Comparison of ENCODE assay signal across 9 cellular contexts in genomic region chr9:97518909-97519307, GRCh38. TPM values are rescaled to one million over a fixed set of nuclear protein-coding genes. Genes with fewer than 3 reads are reported as not detected.
DNase-seq lines count a peak whose midpoint lies in the region; ATAC-seq and TF ChIP-seq lines count a peak whose summit lies in the region.
"Had no signal": no experiment of that assay in that cellular context is flagged by ENCODE, and none has a peak within 500 bp of the region (broad histone marks: within the 10 kb centered on the region; RNA-seq: fewer than 3 reads in every experiment).

No MANE protein-coding gene starts in this region.

- CTCF ChIA-PET in A673 (lab: Charles Lee) (no interaction called here), WTC11 (lab: Charles Lee) (interaction anchor here (1.9 to 5.2 kb wide), 2 partner anchors 16 to 80 kb away, joined by 7 to 30 read pairs; no protein-coding TSS in a partner anchor)

- H3K27ac ChIP-seq in A673 (ENCODE audit: low read depth, low read length, poor library complexity, severe bottlenecking) (no peak overlapping the region), VCaP (peak overlapping the region; percentile 79)

- H3K4me3 Mint-ChIP-seq in WTC11, result no peak overlapping the region
- no peak overlapping the region for H3K4me3 Mint-ChIP-seq in activated T-helper 1 cell treated with anti-CD3 and anti-CD28 coated beads, Interleukin-12 subunit alpha, Interleukin-12 subunit beta, Interleukin-2, Interleukin-4 antibody, amounts not matched to agents 30 ng/mL and 10 ng/mL and 1 ng/mL, durations not matched to agents 14 hours and 24 hours and 36 hours

- H3K4me3 ChIP-seq in A673 (ENCODE audit: low read depth, low read length, poor library complexity, severe bottlenecking), result no peak overlapping the region

- H3K36me3 ChIP-seq in A673 (ENCODE audit: insufficient read depth, low read length, poor library complexity, severe bottlenecking), result no peaks in the 10 kb centered on the region

- peaks cover 11% of the 10 kb centered on the region for H3K4me1 ChIP-seq in A673 (ENCODE audit: insufficient read depth, low read length, poor library complexity, severe bottlenecking)

- no peaks in the 10 kb centered on the region for H3K9me3 Mint-ChIP-seq in WTC11
- no peaks in the 10 kb centered on the region for H3K9me3 Mint-ChIP-seq in activated T-helper 1 cell treated with anti-CD3 and anti-CD28 coated beads, Interleukin-12 subunit alpha, Interleukin-12 subunit beta, Interleukin-2, Interleukin-4 antibody, amounts not matched to agents 30 ng/mL and 10 ng/mL and 1 ng/mL, durations not matched to agents 14 hours and 24 hours and 36 hours

- DNase-seq in A673 (ENCODE audit: low spot score) (peak; percentile 68), HT-29 (ENCODE audit: low spot score) (peak; percentile 72), lung microvascular endothelial cell (ENCODE audit: low read depth in 2 of 2) (peak; percentile 50 to 98), NCI-H2196 treated with DMSO at 0.1 percent for 48 hours (lab: John Stamatoyannopoulos, UW; ENCODE audit: unreplicated experiment) (no peak), WTC11 (ENCODE audit: low spot score) (no peak)
- no peak for DNase-seq in activated T-helper 1 cell treated with anti-CD3 and anti-CD28 coated beads, Interleukin-12 subunit alpha, Interleukin-12 subunit beta, Interleukin-2, Interleukin-4 antibody, amounts not matched to agents 30 ng/mL and 10 ng/mL and 1 ng/mL, durations not matched to agents 14 hours and 24 hours and 36 hours (ENCODE audit: low spot score)
- DNase-seq: NCI-H526 treated with DMSO at 0.1 percent for 48 hours had no signal

- TF ChIP-seq CTCF in A673 (conservative IDR thresholded peaks at IDR 0.05; ENCODE audit: low read depth, low read length) (no peak), VCaP (conservative IDR thresholded peaks at IDR 0.05) (no peak), WTC11 (IDR thresholded peaks at IDR 0.05) (no peak)

- no peak overlapping the region for H3K27ac Mint-ChIP-seq in WTC11
- H3K27ac Mint-ChIP-seq in activated T-helper 1 cell treated with anti-CD3 and anti-CD28 coated beads, Interleukin-12 subunit alpha, Interleukin-12 subunit beta, Interleukin-2, Interleukin-4 antibody, amounts not matched to agents 30 ng/mL and 10 ng/mL and 1 ng/mL, durations not matched to agents 14 hours and 24 hours and 36 hours, result no peak overlapping the region

- peaks cover 8% of the 10 kb centered on the region for H3K4me1 Mint-ChIP-seq in WTC11
- H3K4me1 Mint-ChIP-seq in activated T-helper 1 cell treated with anti-CD3 and anti-CD28 coated beads, Interleukin-12 subunit alpha, Interleukin-12 subunit beta, Interleukin-2, Interleukin-4 antibody, amounts not matched to agents 30 ng/mL and 10 ng/mL and 1 ng/mL, durations not matched to agents 14 hours and 24 hours and 36 hours (ENCODE audit: low read depth), result peaks cover 10% of the 10 kb centered on the region

- BruUV-seq in A673 (replicated peaks; lab: Mats Ljungman, UMichigan), result no TSS peak

- H3K36me3 Mint-ChIP-seq in WTC11, result no peaks in the 10 kb centered on the region
- no peaks in the 10 kb centered on the region for H3K36me3 Mint-ChIP-seq in activated T-helper 1 cell treated with anti-CD3 and anti-CD28 coated beads, Interleukin-12 subunit alpha, Interleukin-12 subunit beta, Interleukin-2, Interleukin-4 antibody, amounts not matched to agents 30 ng/mL and 10 ng/mL and 1 ng/mL, durations not matched to agents 14 hours and 24 hours and 36 hours (ENCODE audit: low read depth)

- ATAC-seq in WTC11 (no peak), HG02884 (IDR thresholded peaks at IDR 0.05; ENCODE audit: unreplicated experiment) (no peak)

- H3K27me3 Mint-ChIP-seq in WTC11 (ENCODE audit: low read depth), result no peaks in the 10 kb centered on the region
- H3K27me3 Mint-ChIP-seq in activated T-helper 1 cell treated with anti-CD3 and anti-CD28 coated beads, Interleukin-12 subunit alpha, Interleukin-12 subunit beta, Interleukin-2, Interleukin-4 antibody, amounts not matched to agents 30 ng/mL and 10 ng/mL and 1 ng/mL, durations not matched to agents 14 hours and 24 hours and 36 hours (ENCODE audit: insufficient read depth), result peaks cover 29% of the 10 kb centered on the region

- H3K9me3 ChIP-seq in A673 (ENCODE audit: low read depth, low read length, poor library complexity, severe bottlenecking), result no peaks in the 10 kb centered on the region

- H3K27me3 ChIP-seq in A673 (replicated peaks; ENCODE audit: insufficient read depth, low read depth, low read length, poor library complexity), result no peaks in the 10 kb centered on the region

- intact Hi-C loops in A673 (cut with micrococcal nuclease; ENCODE audit: unreplicated experiment), result no loop called here
- intact Hi-C loops in activated T-helper 1 cell treated with anti-CD3 and anti-CD28 coated beads, Interleukin-12 subunit alpha, Interleukin-12 subunit beta, Interleukin-2, Interleukin-4 antibody, amounts not matched to agents 30 ng/mL and 10 ng/mL and 1 ng/mL, durations not matched to agents 14 hours and 24 hours and 36 hours (cut with micrococcal nuclease), result no loop called here

- POLR2A ChIA-PET in A673 (lab: Charles Lee; ENCODE audit: low non-redundant PET) (no interaction called here), WTC11 (lab: Charles Lee) (no interaction called here)

TF ChIP-seq in WTC11, 78 proteins besides CTCF, POLR2A, EP300 and RAD21 (continues in another document):
- no peak for TF ChIP-seq KAT7 (CRISPR knock-in tag; IDR thresholded peaks at IDR 0.05; ENCODE audit: borderline replicate concordance)
- no peak for TF ChIP-seq MAX (CRISPR knock-in tag; IDR thresholded peaks at IDR 0.05)
- TF ChIP-seq ZNF423 (CRISPR knock-in tag; IDR thresholded peaks at IDR 0.05), result no peak
- no peak for TF ChIP-seq AR (CRISPR knock-in tag; IDR thresholded peaks at IDR 0.05)
- TF ChIP-seq STAT6 (CRISPR knock-in tag; conservative IDR thresholded peaks at IDR 0.05; ENCODE audit: low read depth), result no peak
- no peak for TF ChIP-seq RORB (CRISPR knock-in tag; IDR thresholded peaks at IDR 0.05)
- no peak for TF ChIP-seq ERG (CRISPR knock-in tag; IDR thresholded peaks at IDR 0.05)
- no peak for TF ChIP-seq ZBTB21 (CRISPR knock-in tag; IDR thresholded peaks at IDR 0.05; ENCODE audit: borderline replicate concordance)

RNA-seq across cellular contexts. Expression of gene TMOD1, which starts 17.4 kb away (rescaled TPM):
- 0.09 and 0.24 TPM in 2 replicates for total RNA-seq in A673 (2021)
- not detected in 2 replicates for total RNA-seq in HT-29 (2014; rRNA removed; shearing (Covaris generic))
- total RNA-seq in lung microvascular endothelial cell, result 0.65 and 0.79 TPM in 2 replicates
- 1.0 to 1.6 TPM (median 1.4 TPM) in 3 replicates for total RNA-seq in WTC11 (2021)
- total RNA-seq in activated T-helper 1 cell treated with anti-CD3 and anti-CD28 coated beads, Interleukin-12 subunit alpha, Interleukin-12 subunit beta, Interleukin-2, Interleukin-4 antibody, amounts not matched to agents 30 ng/mL and 10 ng/mL and 1 ng/mL, durations not matched to agents 14 hours and 24 hours and 36 hours, result 0.81 and 0.86 TPM in 2 replicates

Comparison
In these comparisons a context has a peak if more than half of its experiments do, and no peak if none do; other contexts are left out.
1. DNase-seq: peak in A673 (single experiment), HT-29 (single experiment) and lung microvascular endothelial cell (2 of 2); none in NCI-H2196 treated with DMSO at 0.1 percent for 48 hours (single experiment), WTC11 (single experiment) and activated T-helper 1 cell treated with anti-CD3 and anti-CD28 coated beads, Interleukin-12 subunit alpha, Interleukin-12 subunit beta, Interleukin-2, Interleukin-4 antibody, amounts not matched to agents 30 ng/mL and 10 ng/mL and 1 ng/mL, durations not matched to agents 14 hours and 24 hours and 36 hours (single experiment).